ENCODE assay signal across 10 cellular contexts in genomic region chr15:65550681-65551098, GRCh38. TPM values are rescaled to one million over a fixed set of nuclear protein-coding genes. Genes with fewer than 3 reads are reported as not detected.
DNase-seq lines count a peak whose midpoint lies in the region; ATAC-seq and TF ChIP-seq lines count a peak whose summit lies in the region.
"Had no signal": no experiment of that assay in that cellular context is flagged by ENCODE, and none has a peak within 500 bp of the region (broad histone marks: within the 10 kb centered on the region; RNA-seq: fewer than 3 reads in every experiment).

No MANE protein-coding gene starts in this region.

- TF ChIP-seq CTCF in activated CD8-positive, alpha-beta T cell treated with anti-CD3 and anti-CD28 coated beads for 36 hours (IDR thresholded peaks at IDR 0.05), result no peak
- TF ChIP-seq CTCF in fibroblast of pulmonary artery (IDR thresholded peaks at IDR 0.05; ENCODE audit: low read length, missing control alignments) (no peak), GM13977 (IDR thresholded peaks at IDR 0.05; ENCODE audit: extremely low read depth, insufficient read depth, missing control alignments) (no peak)

- H3K27me3 Mint-ChIP-seq in activated CD8-positive, alpha-beta T cell treated with anti-CD3 and anti-CD28 coated beads for 36 hours, result no peaks in the 10 kb centered on the region

- ATAC-seq in activated CD8-positive, alpha-beta T cell treated with anti-CD3 and anti-CD28 coated beads for 36 hours, result no peak
- ATAC-seq in GM19324 (IDR thresholded peaks at IDR 0.05; ENCODE audit: low FRiP score, unreplicated experiment), result no peak

- H3K36me3 ChIP-seq in HAP-1 (replicated peaks), result peaks cover 38% of the 10 kb centered on the region

- H3K36me3 Mint-ChIP-seq in activated CD8-positive, alpha-beta T cell treated with anti-CD3 and anti-CD28 coated beads for 36 hours (ENCODE audit: low read depth), result peaks cover 17% of the 10 kb centered on the region

- DNase-seq in HAP-1 (ENCODE audit: low spot score in 2 of 2) (peak; percentile 49 to 71), fibroblast of pulmonary artery (ENCODE audit: low read depth) (peak; percentile 25), renal cortical epithelial cell (ENCODE audit: low read depth) (peak; percentile 86), GM13977 (ENCODE audit: low spot score) (no peak), NCI-H2227 treated with DMSO at 0.1 percent for 48 hours (lab: John Stamatoyannopoulos, UW) (no peak)
- DNase-seq in activated CD8-positive, alpha-beta T cell treated with anti-CD3 and anti-CD28 coated beads for 36 hours, result no peak
- DNase-seq: effector CD4-positive, alpha-beta T cell; GDM1; NCI-H1694 had no signal

- no peaks in the 10 kb centered on the region for H3K27me3 ChIP-seq in HAP-1 (ENCODE audit: low read depth)

- intact Hi-C loops in activated CD8-positive, alpha-beta T cell treated with anti-CD3 and anti-CD28 coated beads for 36 hours (cut with micrococcal nuclease), result no loop called here

- peaks cover 2% of the 10 kb centered on the region for H3K9me3 Mint-ChIP-seq in activated CD8-positive, alpha-beta T cell treated with anti-CD3 and anti-CD28 coated beads for 36 hours

- CTCF ChIA-PET in activated CD8-positive, alpha-beta T cell treated with anti-CD3 and anti-CD28 coated beads for 36 hours (lab: Charles Lee), result interaction anchor here (2.0 kb wide), 1 partner anchor 149 kb away, joined by 4 read pairs; no protein-coding TSS in a partner anchor

- H3K4me1 Mint-ChIP-seq in activated CD8-positive, alpha-beta T cell treated with anti-CD3 and anti-CD28 coated beads for 36 hours (ENCODE audit: low read depth), result peaks cover 23% of the 10 kb centered on the region

- H3K4me3 Mint-ChIP-seq in activated CD8-positive, alpha-beta T cell treated with anti-CD3 and anti-CD28 coated beads for 36 hours, result no peak overlapping the region

- in situ Hi-C loops in HAP-1 (cut with MboI; ENCODE audit: low sequenced_read_pairs) (no loop called here), GM13977 (cut with MboI; ENCODE audit: low pct_unique_long_range_greater_than_20kb, low sequenced_read_pairs, unreplicated experiment) (no loop called here)

- H3K9me3 ChIP-seq in HAP-1, result no peaks in the 10 kb centered on the region

- H3K27ac Mint-ChIP-seq in activated CD8-positive, alpha-beta T cell treated with anti-CD3 and anti-CD28 coated beads for 36 hours, result peak overlapping the region; percentile 34

- POLR2A ChIA-PET in activated CD8-positive, alpha-beta T cell treated with anti-CD3 and anti-CD28 coated beads for 36 hours (lab: Charles Lee), result no interaction called here

- H3K4me3 ChIP-seq in HAP-1 (no peak overlapping the region), fibroblast of pulmonary artery (replicated peaks; ENCODE audit: low read depth, low read length) (no peak overlapping the region)

- H3K4me1 ChIP-seq in HAP-1, result peaks cover 22% of the 10 kb centered on the region

RNA-seq across cellular contexts. Expression of gene HACD3, which starts 20.4 kb away (rescaled TPM):
- total RNA-seq in activated CD8-positive, alpha-beta T cell treated with anti-CD3 and anti-CD28 coated beads for 36 hours, result 10 to 100 TPM; 30.2 to 32.5 TPM
- 212 and 245 TPM in 2 replicates for total RNA-seq in renal cortical epithelial cell

RNA-seq across cellular contexts. Expression of gene DPP8, which starts 33.2 kb away (rescaled TPM):
- 10 to 100 TPM; 27.7 to 32.6 TPM for total RNA-seq in activated CD8-positive, alpha-beta T cell treated with anti-CD3 and anti-CD28 coated beads for 36 hours
- total RNA-seq in renal cortical epithelial cell, result 47.1 and 52.7 TPM in 2 replicates

Comparison
In these comparisons a context has a peak if more than half of its experiments do, and no peak if none do; other contexts are left out.
1. DNase-seq: peak in HAP-1 (2 of 2), fibroblast of pulmonary artery (single experiment) and renal cortical epithelial cell (single experiment); none in activated CD8-positive, alpha-beta T cell treated with anti-CD3 and anti-CD28 coated beads for 36 hours (single experiment), GM13977 (single experiment) and NCI-H2227 treated with DMSO at 0.1 percent for 48 hours (single experiment).